ENCODE assay signal across 6 cellular contexts in genomic region chr19:48501961-48502719, GRCh38. TPM values are rescaled to one million over a fixed set of nuclear protein-coding genes. Genes with fewer than 3 reads are reported as not detected.
DNase-seq lines count a peak whose midpoint lies in the region; ATAC-seq and TF ChIP-seq lines count a peak whose summit lies in the region.

No MANE protein-coding gene starts in this region.

- in situ Hi-C loops in ACHN (cut with HindIII; ENCODE audit: low pct_ligation_motif_present, low pct_unique_long_range_greater_than_20kb, low sequenced_read_pairs) (no loop called here), KBM-7 (cut with MboI; ENCODE audit: low pct_unique_long_range_greater_than_20kb, low sequenced_read_pairs) (no loop called here)

- H3K27me3 ChIP-seq in duodenal mucosa (ENCODE audit: control insufficient read depth in 1 of 2, insufficient read depth in 2 of 2, low read length in 2 of 2) (peaks cover 7 to 11% of the 10 kb centered on the region in 2 donors), tibial nerve (peaks cover 0 to 68% of the 10 kb centered on the region in 2 donors)

- peak; percentile 69 for ATAC-seq in sciatic nerve

- peak overlapping the region; percentile 39 to 57 for H3K9ac ChIP-seq in duodenal mucosa (ENCODE audit: low read depth in 1 of 2, low read length in 2 of 2)

- DNase-seq in ACHN, result peak; percentile 72
- peak; percentile 98 for DNase-seq in KBM-7
- DNase-seq in SKM-1 treated with dmso at 0.1 percent for 144 hours (lab: John Stamatoyannopoulos, UW; ENCODE audit: unreplicated experiment), result peak; percentile 88
- DNase-seq in sciatic nerve (ENCODE audit: low spot score), result no peak
- no peak for DNase-seq in tibial nerve (ENCODE audit: low spot score in 2 of 2)

- no peak for TF ChIP-seq CTCF in tibial nerve (IDR thresholded peaks at IDR 0.05)

- H3K9me3 ChIP-seq in duodenal mucosa (ENCODE audit: control insufficient read depth in 1 of 2, low read length in 2 of 2) (no peaks in the 10 kb centered on the region), tibial nerve (no peaks in the 10 kb centered on the region)

- H3K4me3 ChIP-seq in duodenal mucosa (ENCODE audit: low read depth in 1 of 2, low read length in 2 of 2), result peak overlapping the region; percentile 52 to 60
- no peak overlapping the region for H3K4me3 ChIP-seq in tibial nerve

- intact Hi-C loops in sciatic nerve (cut with DNase I), result no loop called here

- no peak overlapping the region for H3K27ac ChIP-seq in duodenal mucosa (ENCODE audit: low read depth, low read length)
- no peak overlapping the region for H3K27ac ChIP-seq in tibial nerve

- whole genome bisulfite sequencing in tibial nerve, 2 donors, result 3 to 4% methylated on average over 22 of the region's 24 CpGs

- TF ChIP-seq EP300 in tibial nerve (IDR thresholded peaks at IDR 0.05), result no peak

- H3K36me3 ChIP-seq in duodenal mucosa (ENCODE audit: control insufficient read depth in 1 of 2, insufficient read depth in 2 of 2, low read length in 2 of 2), result no peaks in the 10 kb centered on the region
- no peaks in the 10 kb centered on the region for H3K36me3 ChIP-seq in tibial nerve

- H3K4me1 ChIP-seq in duodenal mucosa (ENCODE audit: control insufficient read depth in 1 of 2, insufficient read depth in 2 of 2, low read length in 2 of 2) (peaks cover 4 to 16% of the 10 kb centered on the region in 2 donors), tibial nerve (peaks cover 0 to 21% (median 8%) of the 10 kb centered on the region in 4 donors)

- no peak for TF ChIP-seq POLR2A in tibial nerve (IDR thresholded peaks at IDR 0.05)

RNA-seq across cellular contexts. Expression of gene LMTK3, which starts 9.5 kb away (rescaled TPM):
- total RNA-seq in sciatic nerve, result 0.76 TPM
- total RNA-seq in tibial nerve, result 1 to 10 TPM in 1 of 4 donors, under 1 TPM in 2, not detected in 1; under 0.01 to 1.8 (median 0.59) TPM

RNA-seq across cellular contexts. Expression of gene CYTH2, which starts 33.0 kb away (rescaled TPM):
- total RNA-seq in sciatic nerve (62.7 TPM), tibial nerve (100 to 1,000 TPM in 1 of 4 donors, 10 to 100 TPM in 3; 56.7 to 114 (median 65.1) TPM)

RNA-seq across cellular contexts. Expression of gene KCNJ14, which starts 46.8 kb away (rescaled TPM):
- total RNA-seq in sciatic nerve (0.71 TPM), tibial nerve (1 to 10 TPM in 2 of 4 donors, under 1 TPM in 2; 0.44 to 4.1 (median 1.5) TPM)

RNA-seq across cellular contexts. Expression of gene SULT2B1, which starts 49.8 kb away (rescaled TPM):
- total RNA-seq in sciatic nerve, result not detected
- not detected for total RNA-seq in tibial nerve

RNA-seq across cellular contexts. Expression of gene GRWD1, which starts 56.4 kb away (rescaled TPM):
- total RNA-seq in sciatic nerve (23.4 TPM), tibial nerve (10 to 100 TPM; 15.1 to 33.1 (median 29.7) TPM)

Comparison
In these comparisons a context has a peak if more than half of its experiments do, and no peak if none do; other contexts are left out.
1. DNase-seq: peak in ACHN (single experiment), KBM-7 (single experiment) and SKM-1 treated with dmso at 0.1 percent for 144 hours (single experiment); none in sciatic nerve (single experiment) and tibial nerve (0 of 2).
2. H3K4me3 ChIP-seq: peak in duodenal mucosa (2 of 2); none in tibial nerve (0 of 4).